Comparison of ENCODE assay signal across 9 cellular contexts in genomic region chr9:121651014-121651294, GRCh38. TPM values are rescaled to one million over a fixed set of nuclear protein-coding genes. Genes with fewer than 3 reads are reported as not detected.
A peak's percentile ranks its signal among the peaks of the same experiment; 100 is the strongest.
DNase-seq lines count a peak whose midpoint lies in the region; ATAC-seq and TF ChIP-seq lines count a peak whose summit lies in the region.
"Had no signal": no experiment of that assay in that cellular context is flagged by ENCODE, and none has a peak within 500 bp of the region (broad histone marks: within the 10 kb centered on the region; RNA-seq: fewer than 3 reads in every experiment).

No MANE protein-coding gene starts in this region.

- peaks cover 18% of the 10 kb centered on the region; the same call in 1 of the 2 replicates for H3K79me2 ChIP-seq in Loucy (ENCODE audit: insufficient read depth, low read length)
- no peaks in the 10 kb centered on the region for H3K79me2 ChIP-seq in osteoblast (ENCODE audit: insufficient read depth, low read length)

- POLR2A ChIA-PET in AG04449 (lab: Yijun Ruan, JAX) = no interaction called here

- 11 to 18% methylated on average over 9 of the region's 9 CpGs for WGBS in esophagus, 2 donors

- no peaks in the 10 kb centered on the region for H3K9me3 ChIP-seq in Loucy (ENCODE audit: insufficient read depth, low read depth, low read length)
- H3K9me3 ChIP-seq in esophagus (ENCODE audit: control insufficient read depth in 2 of 2, insufficient read depth in 1 of 2, low read depth in 1 of 2, low read length in 1 of 2) = no peaks in the 10 kb centered on the region
- H3K9me3 ChIP-seq in osteoblast (ENCODE audit: low read depth, low read length) = no peaks in the 10 kb centered on the region

- no peaks in the 10 kb centered on the region for H4K20me1 ChIP-seq in Loucy (ENCODE audit: insufficient read depth, low read length, poor library complexity, severe bottlenecking)
- no peaks in the 10 kb centered on the region for H4K20me1 ChIP-seq in osteoblast (ENCODE audit: insufficient read depth, low read length)

- peak overlapping the region; percentile 60 for H3K4me3 ChIP-seq in AG04449 (ENCODE audit: low read depth, low read length)
- H3K4me3 ChIP-seq in Loucy (ENCODE audit: low read length, poor library complexity, severe bottlenecking) = peak overlapping the region; percentile 95
- H3K4me3 ChIP-seq in esophagus (ENCODE audit: low read depth in 1 of 2, low read length in 2 of 2) = peak overlapping the region; percentile 45 to 48
- peak overlapping the region; percentile 57 for H3K4me3 ChIP-seq in osteoblast (ENCODE audit: insufficient read depth, low read length)

- peaks cover 5% of the 10 kb centered on the region; the same call in 1 of the 2 replicates for H3F3A ChIP-seq in Loucy (ENCODE audit: low read depth)

- ATAC-seq in GM18498 (IDR thresholded peaks at IDR 0.05; ENCODE audit: unreplicated experiment) = no peak
- ATAC-seq in GM18511 (IDR thresholded peaks at IDR 0.05; ENCODE audit: unreplicated experiment) = no peak

- no peaks in the 10 kb centered on the region for H3K36me3 ChIP-seq in Loucy (ENCODE audit: insufficient read depth, low read length)
- H3K36me3 ChIP-seq in esophagus (ENCODE audit: control insufficient read depth in 2 of 2, insufficient read depth in 2 of 2, low read length in 1 of 2) = no peaks in the 10 kb centered on the region
- H3K36me3 ChIP-seq in osteoblast (ENCODE audit: insufficient read depth, low read length) = no peaks in the 10 kb centered on the region

- H3K9ac ChIP-seq in Loucy (ENCODE audit: low read depth, low read length, poor library complexity, severe bottlenecking) = no peak overlapping the region

- H3K27me3 ChIP-seq in Loucy (ENCODE audit: insufficient read depth, low read length, poor library complexity, severe bottlenecking) (no peaks in the 10 kb centered on the region), esophagus (ENCODE audit: control insufficient read depth in 1 of 2, insufficient read depth in 2 of 2, low read length in 2 of 2) (no peaks in the 10 kb centered on the region), osteoblast (ENCODE audit: insufficient read depth, low read length) (peaks cover 37% of the 10 kb centered on the region)

- TF ChIP-seq CTCF in AG04449 (IDR thresholded peaks at IDR 0.05; ENCODE audit: insufficient read depth, low read length, missing control alignments) (no peak), Loucy (conservative IDR thresholded peaks at IDR 0.05; ENCODE audit: low read length) (no peak), osteoblast (IDR thresholded peaks at IDR 0.05; ENCODE audit: extremely low read depth, low read depth, low read length) (no peak), GM13976 (IDR thresholded peaks at IDR 0.05; ENCODE audit: borderline replicate concordance, control extremely low read depth, extremely low read depth, insufficient read depth, missing control alignments) (no peak)

- DNase-seq in AG04449 (ENCODE audit: low read depth, low spot score) (no peak), osteoblast (ENCODE audit: insufficient read length, low spot score, missing footprints) (no peak), GM13976 (ENCODE audit: low spot score) (no peak), NCI-H2081 (lab: John Stamatoyannopoulos, UW) (no peak)
- DNase-seq: activated effector memory CD4-positive, alpha-beta T cell treated with Interleukin-2 at 50 U/mL for 16 hours had no signal

- H3K27ac ChIP-seq in esophagus (ENCODE audit: low read depth in 2 of 2, low read length in 1 of 2) (peak overlapping the region in 1 of 2 donors; percentile 8), osteoblast (ENCODE audit: low read depth, low read length) (no peak overlapping the region)

- H2AFZ ChIP-seq in Loucy (ENCODE audit: low read length) = peak overlapping the region; percentile 83; the same call in 1 of the 2 replicates
- no peak overlapping the region for H2AFZ ChIP-seq in osteoblast (ENCODE audit: low read length)

- in situ Hi-C loops in GM13976 (cut with MboI; ENCODE audit: low sequenced_read_pairs, unreplicated experiment) = no loop called here

- H3K9me2 ChIP-seq in Loucy (replicated peaks; ENCODE audit: low read depth, low read length) = no peaks in the 10 kb centered on the region

- CTCF ChIA-PET in AG04449 (lab: Yijun Ruan, JAX) = interaction anchor here (1.2 to 1.7 kb wide), 2 partner anchors 13 to 108 kb away, joined by 4 to 5 read pairs; no protein-coding TSS in a partner anchor

- H3K4me1 ChIP-seq in Loucy (ENCODE audit: insufficient read depth, low read length, poor library complexity, severe bottlenecking) (peaks cover 74% of the 10 kb centered on the region), esophagus (ENCODE audit: control insufficient read depth in 2 of 2, insufficient read depth in 2 of 2, low read length in 1 of 2) (peaks cover 11 to 15% of the 10 kb centered on the region in 2 donors), osteoblast (ENCODE audit: insufficient read depth, low read length) (peaks cover 8% of the 10 kb centered on the region)

- peak overlapping the region; percentile 97 for H3K4me2 ChIP-seq in Loucy (ENCODE audit: low read depth, low read length, poor library complexity, severe bottlenecking)
- peak overlapping the region; percentile 33 for H3K4me2 ChIP-seq in osteoblast (ENCODE audit: insufficient read depth, low read length)

RNA-seq across cellular contexts. Expression of gene DAB2IP, which starts 0.5 kb away (rescaled TPM):
- polyA plus RNA-seq in esophagus = 10 to 100 TPM; 16.7 to 26.4 TPM
- total RNA-seq in osteoblast = 49.2 and 60.8 TPM in 2 replicates
